1 cellular context compared by ENCODE assay signal in genomic region chr15:44595656-44596510, GRCh38.
TF ChIP-seq lines count a peak whose summit lies in the region.

No MANE protein-coding gene starts in this region.

TF ChIP-seq in GM12878, 131 proteins besides CTCF, POLR2A, EP300 and RAD21 (continued from another document):
- TF ChIP-seq, protein P1, sequence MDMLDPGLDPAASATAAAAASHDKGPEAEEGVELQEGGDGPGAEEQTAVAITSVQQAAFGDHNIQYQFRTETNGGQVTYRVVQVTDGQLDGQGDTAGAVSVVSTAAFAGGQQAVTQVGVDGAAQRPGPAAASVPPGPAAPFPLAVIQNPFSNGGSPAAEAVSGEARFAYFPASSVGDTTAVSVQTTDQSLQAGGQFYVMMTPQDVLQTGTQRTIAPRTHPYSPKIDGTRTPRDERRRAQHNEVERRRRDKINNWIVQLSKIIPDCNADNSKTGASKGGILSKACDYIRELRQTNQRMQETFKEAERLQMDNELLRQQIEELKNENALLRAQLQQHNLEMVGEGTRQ (IDR thresholded peaks at IDR 0.05; ENCODE audit: borderline replicate concordance, low read depth, low read length), result no peak
- TF ChIP-seq BACH1 (IDR thresholded peaks at IDR 0.05; ENCODE audit: borderline replicate concordance), result peak; percentile 49; the same call in 1 of the 2 replicates
- no peak for TF ChIP-seq SIX5 (IDR thresholded peaks at IDR 0.05; ENCODE audit: low read depth, low read length, severe bottlenecking)
